Comparison of ENCODE assay signal across 12 cellular contexts in the genomic region with DNA sequence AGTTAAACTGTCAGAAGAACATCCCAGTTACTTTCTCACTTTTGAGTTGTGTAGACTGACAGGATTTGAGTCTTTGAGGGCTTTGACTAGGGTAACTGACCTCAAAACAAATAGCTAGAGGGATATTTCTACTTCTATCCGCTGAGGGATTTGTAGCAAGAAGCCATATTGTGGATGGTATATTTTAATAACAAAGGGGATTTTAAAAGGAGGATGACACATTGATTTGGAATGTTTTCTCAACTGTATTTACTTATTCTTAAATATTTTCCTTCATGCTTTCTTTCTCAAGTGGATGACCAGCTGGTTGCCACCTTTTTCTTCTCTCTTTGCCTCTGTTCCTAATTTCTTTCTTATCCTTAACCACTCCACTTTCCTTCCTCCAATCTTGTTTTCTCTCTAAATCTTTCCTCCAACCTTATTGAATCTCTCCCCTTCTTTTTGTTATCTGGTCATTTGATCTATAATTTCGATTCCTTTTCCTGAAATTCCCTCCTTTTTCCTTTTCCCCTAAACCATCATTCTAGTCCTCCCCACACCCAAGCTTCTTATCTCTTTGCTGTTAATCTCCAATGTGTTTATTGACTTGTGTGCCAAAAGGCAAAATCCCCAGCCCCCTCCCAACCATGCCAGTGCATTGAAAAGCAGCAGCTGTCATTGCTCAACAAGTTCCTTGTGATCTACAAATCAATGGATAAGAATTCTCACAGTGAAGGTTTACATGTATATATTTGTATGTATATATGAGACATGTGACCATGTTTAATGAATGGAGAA.
A peak's percentile ranks its signal among the peaks of the same experiment; 100 is the strongest.
DNase-seq lines count a peak whose midpoint lies in the region; ATAC-seq, FAIRE-seq and TF ChIP-seq lines count a peak whose summit lies in the region.
"Had no signal": no experiment of that assay in that cellular context is flagged by ENCODE, and none has a peak within 500 bp of the region (broad histone marks: within the 10 kb centered on the region; RNA-seq: fewer than 3 reads in every experiment).

No MANE protein-coding gene starts in this region.

- H2AFZ ChIP-seq in GM12878 (ENCODE audit: control insufficient read depth, low read depth, low read length), result no peak overlapping the region
- H2AFZ ChIP-seq in keratinocyte (ENCODE audit: control insufficient read depth, low read length), result peak overlapping the region; percentile 46

- WGBS in GM12878 (ENCODE audit: insufficient coverage, insufficient replicate concordance, low lambda C conversion rate, missing lambda C conversion rate), result 97% methylated on average over 2 of the region's 2 CpGs

- RAD21 ChIA-PET in GM12878 (lab: Charles Lee; ENCODE audit: unreplicated experiment), result interaction anchor here (0.6 to 6.6 kb wide), 3 partner anchors 15 to 31 kb away, joined by 3 to 73 read pairs (median 3); no protein-coding TSS in a partner anchor

- H3K27ac ChIP-seq in HUES6 (ENCODE audit: low read depth, low read length), result peak overlapping the region; percentile 90
- peak overlapping the region; percentile 84 for H3K27ac ChIP-seq in GM12878 (ENCODE audit: control insufficient read depth, insufficient read depth)
- H3K27ac ChIP-seq in keratinocyte (ENCODE audit: control insufficient read depth, insufficient read depth, low read length), result peak overlapping the region; percentile 85
- peak overlapping the region; percentile 57 to 76 for H3K27ac ChIP-seq in thoracic aorta

- BruUV-seq in GM12878 (replicated peaks; lab: Mats Ljungman, UMichigan), result no TSS peak

- dilution Hi-C loops in keratinocyte (cut with MboI; ENCODE audit: extremely low pct_ligation_motif_present, low sequenced_read_pairs), result no loop called here

- ATAC-seq in GM12878 (no peak), thoracic aorta (ENCODE audit: insufficient number of reproducible peaks, low FRiP score, low read depth) (no peak)
- ATAC-seq in activated T-cell treated with anti-CD3 and anti-CD28 coated beads, Interleukin-2, amount 50 U/mL, for 4 hours, result no peak
- ATAC-seq: activated CD4-positive, CD25-positive, alpha-beta regulatory T cell treated with anti-CD3 and anti-CD28 coated beads, Interleukin-2, amount 50 U/mL, for 24 hours; stimulated activated naive CD8-positive, alpha-beta T cell treated with anti-CD3 and anti-CD28 coated beads, Interleukin-15, Interleukin-2, amounts not matched to agents 100 U/mL and 50 U/mL, for 24 hours had no signal

- no peak for TF ChIP-seq POLR2A in GM12878 (IDR thresholded peaks at IDR 0.05; ENCODE audit: low read depth, low read length)

- TF ChIP-seq RAD21 in GM12878 (IDR thresholded peaks at IDR 0.05; ENCODE audit: insufficient read depth, low read depth, low read length), result no peak

- no peak for FAIRE-seq in GM12878 (lab: Jason Lieb, UNC)
- FAIRE-seq in keratinocyte (lab: Jason Lieb, UNC), result no peak
- FAIRE-seq: RCC 7860 had no signal

- DNase-seq in GM12878 (ENCODE audit: low read depth, low spot score), result no peak
- no peak for DNase-seq in keratinocyte (ENCODE audit: low read depth, low spot score)
- no peak for DNase-seq in thoracic aorta (ENCODE audit: low spot score)
- DNase-seq in stimulated activated CD8-positive, alpha-beta memory T cell treated with anti-CD3 and anti-CD28 coated beads, Interleukin-4, amount 100 ng/mL, for 48 hours, result no peak
- DNase-seq in activated T-cell treated with anti-CD3 and anti-CD28 coated beads, Interleukin-2, amount 50 U/mL, for 4 hours, result no peak
- no peak for DNase-seq in NK-92 (lab: John Stamatoyannopoulos, UW; ENCODE audit: unreplicated experiment)
- DNase-seq: NCI-H2081 treated with DMSO at 0.1 percent for 48 hours; stimulated activated CD4-positive, alpha-beta T cell treated with anti-CD3 and anti-CD28 coated beads, Interleukin-15, amount 100 ng/mL, for 24 hours; stimulated activated naive CD8-positive, alpha-beta T cell treated with anti-CD3 and anti-CD28 coated beads, Interleukin-15, Interleukin-2, amounts not matched to agents 100 U/mL and 50 U/mL, for 24 hours had no signal

- TF ChIP-seq EP300 in GM12878 (IDR thresholded peaks at IDR 0.05; ENCODE audit: borderline replicate concordance in 1 of 2, control insufficient read depth in 1 of 2, low read depth in 2 of 2, low read length in 2 of 2), result no peak

- no peak overlapping the region for H3K4me3 Mint-ChIP-seq in activated T-cell treated with anti-CD3 and anti-CD28 coated beads, Interleukin-2, amount 50 U/mL, for 4 hours

- H3K4me3 ChIP-seq in HUES6 (ENCODE audit: low read depth, low read length) (peak overlapping the region; percentile 32; the same call in 1 of the 2 replicates), GM12878 (no peak overlapping the region), keratinocyte (ENCODE audit: control insufficient read depth in 2 of 3, extremely low read depth in 1 of 3, insufficient read depth in 2 of 3, low read depth in 1 of 3, low read length in 3 of 3) (no peak overlapping the region), thoracic aorta (no peak overlapping the region)

- no peaks in the 10 kb centered on the region for H3K9me1 ChIP-seq in keratinocyte (ENCODE audit: control insufficient read depth, extremely low read depth, insufficient read depth, low read length)

- H4K20me1 ChIP-seq in GM12878 (ENCODE audit: control insufficient read depth, insufficient read depth) (no peaks in the 10 kb centered on the region), keratinocyte (ENCODE audit: control insufficient read depth, extremely low read depth, insufficient read depth, low read length) (no peaks in the 10 kb centered on the region)

- peaks cover 43% of the 10 kb centered on the region for H3K4me1 ChIP-seq in HUES6 (ENCODE audit: control insufficient read depth, insufficient read depth, low read length)
- H3K4me1 ChIP-seq in GM12878 (ENCODE audit: control insufficient read depth, insufficient read depth, low read length), result peaks cover 19% of the 10 kb centered on the region
- peaks cover 38% of the 10 kb centered on the region for H3K4me1 ChIP-seq in keratinocyte (ENCODE audit: control insufficient read depth, extremely low read depth, insufficient read depth, low read length)
- peaks cover 14 to 33% of the 10 kb centered on the region in 2 donors for H3K4me1 ChIP-seq in thoracic aorta (ENCODE audit: control insufficient read depth in 1 of 2, low read depth in 2 of 2)

- no peaks in the 10 kb centered on the region for H3K9me3 ChIP-seq in HUES6 (ENCODE audit: control insufficient read depth, insufficient read depth, low read depth, low read length)
- no peaks in the 10 kb centered on the region; the same call in 2 of the 3 replicates for H3K9me3 ChIP-seq in GM12878 (replicated peaks; ENCODE audit: control insufficient read depth, insufficient read depth, low read length)
- H3K9me3 ChIP-seq in keratinocyte (ENCODE audit: control insufficient read depth, low read depth, low read length), result no peaks in the 10 kb centered on the region
- no peaks in the 10 kb centered on the region for H3K9me3 ChIP-seq in thoracic aorta

- peaks cover 7% of the 10 kb centered on the region for H3K4me1 Mint-ChIP-seq in activated T-cell treated with anti-CD3 and anti-CD28 coated beads, Interleukin-2, amount 50 U/mL, for 4 hours (ENCODE audit: low read depth)

- TF ChIP-seq CTCF in GM12878 (IDR thresholded peaks at IDR 0.05 in 2 of 3, conservative IDR thresholded peaks at IDR 0.05 in 1 of 3; ENCODE audit: control insufficient read depth in 2 of 3, extremely low read depth in 1 of 3, insufficient read depth in 1 of 3, low read depth in 3 of 3, low read length in 3 of 3) (no peak), keratinocyte (optimal IDR thresholded peaks at IDR 0.05 in 1 of 3, IDR thresholded peaks at IDR 0.05 in 1 of 3, conservative IDR thresholded peaks at IDR 0.05 in 1 of 3; ENCODE audit: extremely low read depth in 1 of 3, insufficient read depth in 2 of 3, low read length in 3 of 3) (no peak), thoracic aorta (IDR thresholded peaks at IDR 0.05) (no peak)

- CTCF ChIA-PET in GM12878 (lab: Yijun Ruan, JAX), result interaction anchor here (1.2 kb wide), 1 partner anchor 586 kb away, joined by 3 read pairs; no protein-coding TSS in a partner anchor

- SMC1A ChIA-PET in GM12878 (lab: Charles Lee; ENCODE audit: uncharacterized antibody, unreplicated experiment), result interaction anchor here (0.9 to 3.3 kb wide), 12 partner anchors 8 to 286 kb away, joined by 3 to 19 read pairs (median 4); no protein-coding TSS in a partner anchor

- in situ Hi-C loops in GM12878 (cut with MboI), result no loop called here

- H3K36me3 Mint-ChIP-seq in activated T-cell treated with anti-CD3 and anti-CD28 coated beads, Interleukin-2, amount 50 U/mL, for 4 hours (ENCODE audit: insufficient read depth), result peaks cover 3% of the 10 kb centered on the region

- no peak overlapping the region for H3K4me2 ChIP-seq in GM12878 (ENCODE audit: control insufficient read depth, insufficient read depth)
- peak overlapping the region; percentile 30 for H3K4me2 ChIP-seq in keratinocyte (ENCODE audit: control insufficient read depth, extremely low read depth, insufficient read depth, low read depth, low read length)

- H3K27me3 Mint-ChIP-seq in activated T-cell treated with anti-CD3 and anti-CD28 coated beads, Interleukin-2, amount 50 U/mL, for 4 hours (ENCODE audit: low read depth), result no peaks in the 10 kb centered on the region

- H3K27me3 ChIP-seq in HUES6 (ENCODE audit: control insufficient read depth, insufficient read depth, low read length) (no peaks in the 10 kb centered on the region), GM12878 (replicated peaks in 1 of 2; ENCODE audit: control insufficient read depth in 2 of 2, insufficient read depth in 2 of 2, low read length in 1 of 2) (no peaks in the 10 kb centered on the region), keratinocyte (ENCODE audit: control insufficient read depth, extremely low read depth, insufficient read depth, low read length) (no peaks in the 10 kb centered on the region), thoracic aorta (replicated peaks; ENCODE audit: insufficient read depth) (no peaks in the 10 kb centered on the region)

- no peaks in the 10 kb centered on the region for H3K36me3 ChIP-seq in HUES6 (ENCODE audit: control insufficient read depth, insufficient read depth, low read length)
- no peaks in the 10 kb centered on the region for H3K36me3 ChIP-seq in GM12878 (ENCODE audit: control insufficient read depth in 2 of 2, insufficient read depth in 2 of 2, low read length in 1 of 2)
- no peaks in the 10 kb centered on the region for H3K36me3 ChIP-seq in keratinocyte (ENCODE audit: control insufficient read depth in 2 of 2, extremely low read depth in 1 of 2, insufficient read depth in 2 of 2, low read length in 2 of 2)
- H3K36me3 ChIP-seq in thoracic aorta, result no peaks in the 10 kb centered on the region

- H3K79me2 ChIP-seq in GM12878 (ENCODE audit: control insufficient read depth, insufficient read depth, low read length) (no peaks in the 10 kb centered on the region; the same call in 1 of the 2 replicates), keratinocyte (ENCODE audit: control insufficient read depth, insufficient read depth, low read length) (no peaks in the 10 kb centered on the region)

- intact Hi-C loops in GM12878 (cut with micrococcal nuclease; ENCODE audit: unreplicated experiment), result no loop called here

- POLR2A ChIA-PET in GM12878 (lab: Charles Lee), result interaction anchor here (0.8 to 1.2 kb wide), 2 partner anchors 29 to 65 kb away, joined by 3 to 6 read pairs; no protein-coding TSS in a partner anchor

- no peaks in the 10 kb centered on the region for H3K9me3 Mint-ChIP-seq in activated T-cell treated with anti-CD3 and anti-CD28 coated beads, Interleukin-2, amount 50 U/mL, for 4 hours

- H3K9ac ChIP-seq in HUES6 (ENCODE audit: low read length) (peak overlapping the region; percentile 47), GM12878 (ENCODE audit: control insufficient read depth, insufficient read depth, low read length) (no peak overlapping the region), keratinocyte (ENCODE audit: control insufficient read depth, extremely low read depth, insufficient read depth, low read length) (peak overlapping the region; percentile 3)
